In genomic region chr11:117231637-117232021, GRCh38 we compare ENCODE assay signal across 8 cellular contexts. TPM values are rescaled to one million over a fixed set of nuclear protein-coding genes. Genes with fewer than 3 reads are reported as not detected.
DNase-seq lines count a peak whose midpoint lies in the region; ATAC-seq and TF ChIP-seq lines count a peak whose summit lies in the region.

No MANE protein-coding gene starts in this region.

- TF ChIP-seq CTCF in activated CD8-positive, alpha-beta T cell treated with anti-CD3 and anti-CD28 coated beads for 36 hours (IDR thresholded peaks at IDR 0.05), result no peak

- peaks cover 25% of the 10 kb centered on the region for H3K36me3 ChIP-seq in iPS-15b (ENCODE audit: control insufficient read depth, insufficient read depth, low read length)
- H3K36me3 ChIP-seq in stomach smooth muscle (ENCODE audit: control insufficient read depth in 2 of 2, insufficient read depth in 2 of 2, low read length in 2 of 2), result peaks cover 26 to 30% of the 10 kb centered on the region in 2 donors

- H3K27me3 ChIP-seq in iPS-15b (ENCODE audit: control insufficient read depth, insufficient read depth, low read length) (no peaks in the 10 kb centered on the region), stomach smooth muscle (ENCODE audit: control insufficient read depth in 1 of 2, insufficient read depth in 2 of 2, low read length in 2 of 2) (no peaks in the 10 kb centered on the region)

- peak overlapping the region; percentile 70 for H3K9ac ChIP-seq in iPS-15b (ENCODE audit: low read depth, low read length)
- H3K9ac ChIP-seq in stomach smooth muscle (ENCODE audit: low read length in 2 of 2), result peak overlapping the region; percentile 93 to 100

- peak; percentile 46 for DNase-seq in DMS53 (lab: John Stamatoyannopoulos, UW)
- no peak for DNase-seq in DMS53 treated with DMSO at 0.1 percent for 48 hours (lab: John Stamatoyannopoulos, UW; ENCODE audit: unreplicated experiment)
- peak; percentile 15 for DNase-seq in activated CD8-positive, alpha-beta T cell treated with anti-CD3 and anti-CD28 coated beads for 36 hours
- no peak for DNase-seq in kidney glomerular epithelial cell (lab: John Stamatoyannopoulos, UW)
- no peak for DNase-seq in NCI-H1105 treated with DMSO at 0.1 percent for 48 hours (lab: John Stamatoyannopoulos, UW)

- peak overlapping the region; percentile 95 for H3K27ac ChIP-seq in stomach smooth muscle (ENCODE audit: low read length)

- ATAC-seq in activated CD8-positive, alpha-beta T cell treated with anti-CD3 and anti-CD28 coated beads for 36 hours, result no peak
- ATAC-seq in GM19455 (IDR thresholded peaks at IDR 0.05; ENCODE audit: unreplicated experiment), result no peak

- peak overlapping the region; percentile 94 for H3K4me3 Mint-ChIP-seq in activated CD8-positive, alpha-beta T cell treated with anti-CD3 and anti-CD28 coated beads for 36 hours

- CTCF ChIA-PET in activated CD8-positive, alpha-beta T cell treated with anti-CD3 and anti-CD28 coated beads for 36 hours (lab: Charles Lee), result interaction anchor here (0.7 to 11.6 kb wide), 10 partner anchors 11 to 481 kb away, joined by 3 to 125 read pairs (median 4); partner anchors contain the start of genes CEP164 and SIDT2

- no peaks in the 10 kb centered on the region for H3K9me3 Mint-ChIP-seq in activated CD8-positive, alpha-beta T cell treated with anti-CD3 and anti-CD28 coated beads for 36 hours

- POLR2A ChIA-PET in activated CD8-positive, alpha-beta T cell treated with anti-CD3 and anti-CD28 coated beads for 36 hours (lab: Charles Lee), result interaction anchor here (1.0 to 4.0 kb wide), 7 partner anchors 10 to 770 kb away, joined by 3 to 29 read pairs (median 10); partner anchors contain the start of genes CEP164, PAFAH1B2, SIDT2 and SIK3

- intact Hi-C loops in activated CD8-positive, alpha-beta T cell treated with anti-CD3 and anti-CD28 coated beads for 36 hours (cut with micrococcal nuclease), result loop anchor here (5.0 kb wide), 2 partner anchors 36 to 54 kb away; partner anchors contain the start of gene SIDT2

- H3K9me3 ChIP-seq in iPS-15b (ENCODE audit: control insufficient read depth, insufficient read depth, low read length) (no peaks in the 10 kb centered on the region), stomach smooth muscle (ENCODE audit: control insufficient read depth in 2 of 2, low read length in 2 of 2) (no peaks in the 10 kb centered on the region)

- H3K4me1 ChIP-seq in iPS-15b (ENCODE audit: control insufficient read depth, insufficient read depth, low read length) (peaks cover 5% of the 10 kb centered on the region), stomach smooth muscle (ENCODE audit: control insufficient read depth, insufficient read depth, low read length) (peaks cover 28% of the 10 kb centered on the region)

- peak overlapping the region; percentile 98 for H3K27ac Mint-ChIP-seq in activated CD8-positive, alpha-beta T cell treated with anti-CD3 and anti-CD28 coated beads for 36 hours

- H3K27me3 Mint-ChIP-seq in activated CD8-positive, alpha-beta T cell treated with anti-CD3 and anti-CD28 coated beads for 36 hours, result no peaks in the 10 kb centered on the region

- peaks cover 32% of the 10 kb centered on the region for H3K36me3 Mint-ChIP-seq in activated CD8-positive, alpha-beta T cell treated with anti-CD3 and anti-CD28 coated beads for 36 hours (ENCODE audit: low read depth)

- H3K4me1 Mint-ChIP-seq in activated CD8-positive, alpha-beta T cell treated with anti-CD3 and anti-CD28 coated beads for 36 hours (ENCODE audit: low read depth), result peaks cover 39% of the 10 kb centered on the region

- H3K4me3 ChIP-seq in iPS-15b (ENCODE audit: low read depth, low read length) (peak overlapping the region; percentile 97), stomach smooth muscle (ENCODE audit: low read length in 2 of 2) (peak overlapping the region; percentile 94 to 95)

RNA-seq across cellular contexts. Expression of gene PCSK7, which starts 0.2 kb away (rescaled TPM):
- 100 to 1,000 TPM in 1 of 2 experiments, 10 to 100 TPM in 1; 98.8 to 107 TPM for total RNA-seq in activated CD8-positive, alpha-beta T cell treated with anti-CD3 and anti-CD28 coated beads for 36 hours

RNA-seq across cellular contexts. Expression of gene RNF214, which starts 0.8 kb away (rescaled TPM):
- total RNA-seq in activated CD8-positive, alpha-beta T cell treated with anti-CD3 and anti-CD28 coated beads for 36 hours, result 10 to 100 TPM; 14.7 to 18.3 TPM

RNA-seq across cellular contexts. Expression of gene TAGLN, which starts 32.5 kb away (rescaled TPM):
- total RNA-seq in activated CD8-positive, alpha-beta T cell treated with anti-CD3 and anti-CD28 coated beads for 36 hours, result 1 to 10 TPM; 2.0 to 2.5 TPM

RNA-seq across cellular contexts. Expression of gene SIDT2, which starts 53.1 kb away (rescaled TPM):
- 10 to 100 TPM; 16.6 to 17.3 TPM for total RNA-seq in activated CD8-positive, alpha-beta T cell treated with anti-CD3 and anti-CD28 coated beads for 36 hours

RNA-seq across cellular contexts. Expression of gene BACE1-AS, which starts 59.5 kb away (rescaled TPM):
- 1 to 10 TPM; 3.2 to 4.0 TPM for total RNA-seq in activated CD8-positive, alpha-beta T cell treated with anti-CD3 and anti-CD28 coated beads for 36 hours

Comparison
In these comparisons a context has a peak if more than half of its experiments do, and no peak if none do; other contexts are left out.
1. DNase-seq: peak in DMS53 (single experiment) and activated CD8-positive, alpha-beta T cell treated with anti-CD3 and anti-CD28 coated beads for 36 hours (single experiment); none in DMS53 treated with DMSO at 0.1 percent for 48 hours (single experiment), kidney glomerular epithelial cell (single experiment) and NCI-H1105 treated with DMSO at 0.1 percent for 48 hours (single experiment).